ENCODE assay signal across 20 cellular contexts in genomic region chr4:185800266-185800945, GRCh38. TPM values are rescaled to one million over a fixed set of nuclear protein-coding genes. Genes with fewer than 3 reads are reported as not detected.
"Had no signal": no experiment of that assay in that cellular context is flagged by ENCODE, and none has a peak within 500 bp of the region (broad histone marks: within the 10 kb centered on the region; RNA-seq: fewer than 3 reads in every experiment).

No MANE protein-coding gene starts in this region.

- H3K4me3 ChIP-seq: gastrocnemius medialis, lower lobe of right lung, spleen, tibial nerve had no signal

- DNase-seq: activated B cell treated with CpG ODN at 0.5 μM for 24 hours; activated CD4-positive, alpha-beta T cell treated with anti-CD3 and anti-CD28 coated beads for 36 hours; activated CD4-positive, alpha-beta T cell treated with anti-CD3 and anti-CD28 coated beads, Interleukin-2, amount 50 U/mL, for 4 hours; activated CD8-positive, alpha-beta memory T cell treated with anti-CD3 and anti-CD28 coated beads, Interleukin-2, amount 50 U/mL, for 48 hours; activated naive CD4-positive, alpha-beta T cell treated with Interleukin-2 at 50 U/mL for 16 hours; activated naive CD8-positive, alpha-beta T cell treated with anti-CD3 and anti-CD28 coated beads for 36 hours; activated T-cell treated with anti-CD3 and anti-CD28 coated beads, Interleukin-2, amount 50 U/mL, for 48 hours; amygdala; erythroblast; gastrocnemius medialis; islet precursor cell; left cardiac atrium; lower lobe of right lung; naive B cell; occipital lobe; spleen; stimulated activated CD4-positive, alpha-beta T cell treated with anti-CD3 and anti-CD28 coated beads, Interleukin-4, amount 100 ng/mL, for 1 hour; T1000 had no signal

- H3K4me1 ChIP-seq: gastrocnemius medialis, lower lobe of right lung, tibial nerve had no signal

- H3K9me3 ChIP-seq: gastrocnemius medialis, lower lobe of right lung, spleen, tibial nerve had no signal

- ATAC-seq: activated CD4-positive, alpha-beta T cell treated with anti-CD3 and anti-CD28 coated beads for 36 hours; gastrocnemius medialis had no signal

- H3K36me3 ChIP-seq: gastrocnemius medialis, lower lobe of right lung, spleen, tibial nerve had no signal

- H3K27me3 ChIP-seq: gastrocnemius medialis, spleen, tibial nerve had no signal

- H3K27ac ChIP-seq: gastrocnemius medialis, lower lobe of right lung, spleen, tibial nerve had no signal

RNA-seq across cellular contexts. Expression of gene SORBS2, which starts 11.6 kb away (rescaled TPM):
- total RNA-seq: activated B cell treated with CpG ODN at 0.5 μM for 24 hours; activated CD4-positive, alpha-beta T cell treated with anti-CD3 and anti-CD28 coated beads for 36 hours; activated CD8-positive, alpha-beta memory T cell treated with anti-CD3 and anti-CD28 coated beads for 36 hours; activated naive CD8-positive, alpha-beta T cell treated with anti-CD3 and anti-CD28 coated beads for 36 hours had no signal
